Comparison of ENCODE assay signal across 1 cellular context in genomic region chr12:113220593-113221180, GRCh38.
TF ChIP-seq lines count a peak whose summit lies in the region.

No MANE protein-coding gene starts in this region.

TF ChIP-seq in GM12878, 131 proteins besides CTCF, POLR2A, EP300 and RAD21 (continued from another document and continues in another):
- TF ChIP-seq, protein P1, sequence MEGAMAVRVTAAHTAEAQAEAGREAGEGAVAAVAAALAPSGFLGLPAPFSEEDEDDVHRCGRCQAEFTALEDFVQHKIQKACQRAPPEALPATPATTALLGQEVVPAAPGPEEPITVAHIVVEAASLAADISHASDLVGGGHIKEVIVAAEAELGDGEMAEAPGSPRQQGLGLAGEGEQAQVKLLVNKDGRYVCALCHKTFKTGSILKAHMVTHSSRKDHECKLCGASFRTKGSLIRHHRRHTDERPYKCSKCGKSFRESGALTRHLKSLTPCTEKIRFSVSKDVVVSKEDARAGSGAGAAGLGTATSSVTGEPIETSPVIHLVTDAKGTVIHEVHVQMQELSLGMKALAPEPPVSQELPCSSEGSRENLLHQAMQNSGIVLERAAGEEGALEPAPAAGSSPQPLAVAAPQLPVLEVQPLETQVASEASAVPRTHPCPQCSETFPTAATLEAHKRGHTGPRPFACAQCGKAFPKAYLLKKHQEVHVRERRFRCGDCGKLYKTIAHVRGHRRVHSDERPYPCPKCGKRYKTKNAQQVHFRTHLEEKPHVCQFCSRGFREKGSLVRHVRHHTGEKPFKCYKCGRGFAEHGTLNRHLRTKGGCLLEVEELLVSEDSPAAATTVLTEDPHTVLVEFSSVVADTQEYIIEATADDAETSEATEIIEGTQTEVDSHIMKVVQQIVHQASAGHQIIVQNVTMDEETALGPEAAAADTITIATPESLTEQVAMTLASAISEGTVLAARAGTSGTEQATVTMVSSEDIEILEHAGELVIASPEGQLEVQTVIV (IDR thresholded peaks at IDR 0.05; ENCODE audit: borderline replicate concordance, partially characterized antibody), result no peak
- TF ChIP-seq, protein P2, sequence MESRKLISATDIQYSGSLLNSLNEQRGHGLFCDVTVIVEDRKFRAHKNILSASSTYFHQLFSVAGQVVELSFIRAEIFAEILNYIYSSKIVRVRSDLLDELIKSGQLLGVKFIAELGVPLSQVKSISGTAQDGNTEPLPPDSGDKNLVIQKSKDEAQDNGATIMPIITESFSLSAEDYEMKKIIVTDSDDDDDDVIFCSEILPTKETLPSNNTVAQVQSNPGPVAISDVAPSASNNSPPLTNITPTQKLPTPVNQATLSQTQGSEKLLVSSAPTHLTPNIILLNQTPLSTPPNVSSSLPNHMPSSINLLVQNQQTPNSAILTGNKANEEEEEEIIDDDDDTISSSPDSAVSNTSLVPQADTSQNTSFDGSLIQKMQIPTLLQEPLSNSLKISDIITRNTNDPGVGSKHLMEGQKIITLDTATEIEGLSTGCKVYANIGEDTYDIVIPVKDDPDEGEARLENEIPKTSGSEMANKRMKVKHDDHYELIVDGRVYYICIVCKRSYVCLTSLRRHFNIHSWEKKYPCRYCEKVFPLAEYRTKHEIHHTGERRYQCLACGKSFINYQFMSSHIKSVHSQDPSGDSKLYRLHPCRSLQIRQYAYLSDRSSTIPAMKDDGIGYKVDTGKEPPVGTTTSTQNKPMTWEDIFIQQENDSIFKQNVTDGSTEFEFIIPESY (IDR thresholded peaks at IDR 0.05), result no peak
- TF ChIP-seq ZNF384 (IDR thresholded peaks at IDR 0.05; ENCODE audit: borderline replicate concordance, low read depth, low read length) (no peak), USF1 (IDR thresholded peaks at IDR 0.05; ENCODE audit: borderline replicate concordance, extremely low read length, insufficient read depth, low read depth, low read length) (no peak), ZSCAN29 (IDR thresholded peaks at IDR 0.05) (no peak), TARDBP (IDR thresholded peaks at IDR 0.05; ENCODE audit: borderline replicate concordance) (no peak), CBFB (IDR thresholded peaks at IDR 0.05; ENCODE audit: low read depth) (no peak), CHD1 (IDR thresholded peaks at IDR 0.05; ENCODE audit: low read depth, low read length) (no peak), CREB1 (IDR thresholded peaks at IDR 0.05; ENCODE audit: low read depth) (no peak), RB1 (IDR thresholded peaks at IDR 0.05; ENCODE audit: borderline replicate concordance) (0 out of 2 replicates have a peak, but pooled peaks have one; percentile 48), PML (IDR thresholded peaks at IDR 0.05; ENCODE audit: low read length) (no peak), ZNF592 (IDR thresholded peaks at IDR 0.05) (no peak), ZBED1 (IDR thresholded peaks at IDR 0.05; ENCODE audit: borderline replicate concordance) (no peak), ZZZ3 (IDR thresholded peaks at IDR 0.05; ENCODE audit: control insufficient read depth, insufficient read length, low read depth) (no peak), IKZF2 (IDR thresholded peaks at IDR 0.05) (peak; percentile 39 to 51), MTA3 (IDR thresholded peaks at IDR 0.05; ENCODE audit: borderline replicate concordance, low read length) (no peak), GATAD2B (conservative IDR thresholded peaks at IDR 0.05; ENCODE audit: low read depth) (no peak; the same call in 1 of the 2 replicates), NR2C2 (IDR thresholded peaks at IDR 0.05; ENCODE audit: borderline replicate concordance, control insufficient read depth, insufficient read length, low read depth) (no peak), JUNB (IDR thresholded peaks at IDR 0.05) (no peak), SREBF2 (IDR thresholded peaks at IDR 0.05; ENCODE audit: low read length) (no peak), CBX5 (IDR thresholded peaks at IDR 0.05; ENCODE audit: low read depth) (no peak), SMC3 (IDR thresholded peaks at IDR 0.05; ENCODE audit: borderline replicate concordance, low read length) (no peak), MEF2B (IDR thresholded peaks at IDR 0.05; ENCODE audit: partially characterized antibody, poor library complexity, severe bottlenecking) (no peak), SP1 (IDR thresholded peaks at IDR 0.05; ENCODE audit: low read depth, low read length) (no peak), MTA2 (IDR thresholded peaks at IDR 0.05; ENCODE audit: low read depth) (no peak), KDM1A (IDR thresholded peaks at IDR 0.05; ENCODE audit: borderline replicate concordance) (no peak), E2F4 (IDR thresholded peaks at IDR 0.05; ENCODE audit: low read depth, low read length) (no peak), SREBF1 (IDR thresholded peaks at IDR 0.05; ENCODE audit: low read length) (no peak), STAT1 (conservative IDR thresholded peaks at IDR 0.05) (no peak), ZNF217 (IDR thresholded peaks at IDR 0.05) (no peak), STAT3 (IDR thresholded peaks at IDR 0.05; ENCODE audit: low read depth, low read length) (no peak)
- TF ChIP-seq, protein P3, sequence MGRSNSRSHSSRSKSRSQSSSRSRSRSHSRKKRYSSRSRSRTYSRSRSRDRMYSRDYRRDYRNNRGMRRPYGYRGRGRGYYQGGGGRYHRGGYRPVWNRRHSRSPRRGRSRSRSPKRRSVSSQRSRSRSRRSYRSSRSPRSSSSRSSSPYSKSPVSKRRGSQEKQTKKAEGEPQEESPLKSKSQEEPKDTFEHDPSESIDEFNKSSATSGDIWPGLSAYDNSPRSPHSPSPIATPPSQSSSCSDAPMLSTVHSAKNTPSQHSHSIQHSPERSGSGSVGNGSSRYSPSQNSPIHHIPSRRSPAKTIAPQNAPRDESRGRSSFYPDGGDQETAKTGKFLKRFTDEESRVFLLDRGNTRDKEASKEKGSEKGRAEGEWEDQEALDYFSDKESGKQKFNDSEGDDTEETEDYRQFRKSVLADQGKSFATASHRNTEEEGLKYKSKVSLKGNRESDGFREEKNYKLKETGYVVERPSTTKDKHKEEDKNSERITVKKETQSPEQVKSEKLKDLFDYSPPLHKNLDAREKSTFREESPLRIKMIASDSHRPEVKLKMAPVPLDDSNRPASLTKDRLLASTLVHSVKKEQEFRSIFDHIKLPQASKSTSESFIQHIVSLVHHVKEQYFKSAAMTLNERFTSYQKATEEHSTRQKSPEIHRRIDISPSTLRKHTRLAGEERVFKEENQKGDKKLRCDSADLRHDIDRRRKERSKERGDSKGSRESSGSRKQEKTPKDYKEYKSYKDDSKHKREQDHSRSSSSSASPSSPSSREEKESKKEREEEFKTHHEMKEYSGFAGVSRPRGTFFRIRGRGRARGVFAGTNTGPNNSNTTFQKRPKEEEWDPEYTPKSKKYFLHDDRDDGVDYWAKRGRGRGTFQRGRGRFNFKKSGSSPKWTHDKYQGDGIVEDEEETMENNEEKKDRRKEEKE (IDR thresholded peaks at IDR 0.05), result no peak
- TF ChIP-seq, protein P4, sequence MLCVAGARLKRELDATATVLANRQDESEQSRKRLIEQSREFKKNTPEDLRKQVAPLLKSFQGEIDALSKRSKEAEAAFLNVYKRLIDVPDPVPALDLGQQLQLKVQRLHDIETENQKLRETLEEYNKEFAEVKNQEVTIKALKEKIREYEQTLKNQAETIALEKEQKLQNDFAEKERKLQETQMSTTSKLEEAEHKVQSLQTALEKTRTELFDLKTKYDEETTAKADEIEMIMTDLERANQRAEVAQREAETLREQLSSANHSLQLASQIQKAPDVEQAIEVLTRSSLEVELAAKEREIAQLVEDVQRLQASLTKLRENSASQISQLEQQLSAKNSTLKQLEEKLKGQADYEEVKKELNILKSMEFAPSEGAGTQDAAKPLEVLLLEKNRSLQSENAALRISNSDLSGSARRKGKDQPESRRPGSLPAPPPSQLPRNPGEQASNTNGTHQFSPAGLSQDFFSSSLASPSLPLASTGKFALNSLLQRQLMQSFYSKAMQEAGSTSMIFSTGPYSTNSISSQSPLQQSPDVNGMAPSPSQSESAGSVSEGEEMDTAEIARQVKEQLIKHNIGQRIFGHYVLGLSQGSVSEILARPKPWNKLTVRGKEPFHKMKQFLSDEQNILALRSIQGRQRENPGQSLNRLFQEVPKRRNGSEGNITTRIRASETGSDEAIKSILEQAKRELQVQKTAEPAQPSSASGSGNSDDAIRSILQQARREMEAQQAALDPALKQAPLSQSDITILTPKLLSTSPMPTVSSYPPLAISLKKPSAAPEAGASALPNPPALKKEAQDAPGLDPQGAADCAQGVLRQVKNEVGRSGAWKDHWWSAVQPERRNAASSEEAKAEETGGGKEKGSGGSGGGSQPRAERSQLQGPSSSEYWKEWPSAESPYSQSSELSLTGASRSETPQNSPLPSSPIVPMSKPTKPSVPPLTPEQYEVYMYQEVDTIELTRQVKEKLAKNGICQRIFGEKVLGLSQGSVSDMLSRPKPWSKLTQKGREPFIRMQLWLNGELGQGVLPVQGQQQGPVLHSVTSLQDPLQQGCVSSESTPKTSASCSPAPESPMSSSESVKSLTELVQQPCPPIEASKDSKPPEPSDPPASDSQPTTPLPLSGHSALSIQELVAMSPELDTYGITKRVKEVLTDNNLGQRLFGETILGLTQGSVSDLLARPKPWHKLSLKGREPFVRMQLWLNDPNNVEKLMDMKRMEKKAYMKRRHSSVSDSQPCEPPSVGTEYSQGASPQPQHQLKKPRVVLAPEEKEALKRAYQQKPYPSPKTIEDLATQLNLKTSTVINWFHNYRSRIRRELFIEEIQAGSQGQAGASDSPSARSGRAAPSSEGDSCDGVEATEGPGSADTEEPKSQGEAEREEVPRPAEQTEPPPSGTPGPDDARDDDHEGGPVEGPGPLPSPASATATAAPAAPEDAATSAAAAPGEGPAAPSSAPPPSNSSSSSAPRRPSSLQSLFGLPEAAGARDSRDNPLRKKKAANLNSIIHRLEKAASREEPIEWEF (IDR thresholded peaks at IDR 0.05; ENCODE audit: insufficient replicate concordance, low read depth, low read length), result no peak
- TF ChIP-seq, protein P5, sequence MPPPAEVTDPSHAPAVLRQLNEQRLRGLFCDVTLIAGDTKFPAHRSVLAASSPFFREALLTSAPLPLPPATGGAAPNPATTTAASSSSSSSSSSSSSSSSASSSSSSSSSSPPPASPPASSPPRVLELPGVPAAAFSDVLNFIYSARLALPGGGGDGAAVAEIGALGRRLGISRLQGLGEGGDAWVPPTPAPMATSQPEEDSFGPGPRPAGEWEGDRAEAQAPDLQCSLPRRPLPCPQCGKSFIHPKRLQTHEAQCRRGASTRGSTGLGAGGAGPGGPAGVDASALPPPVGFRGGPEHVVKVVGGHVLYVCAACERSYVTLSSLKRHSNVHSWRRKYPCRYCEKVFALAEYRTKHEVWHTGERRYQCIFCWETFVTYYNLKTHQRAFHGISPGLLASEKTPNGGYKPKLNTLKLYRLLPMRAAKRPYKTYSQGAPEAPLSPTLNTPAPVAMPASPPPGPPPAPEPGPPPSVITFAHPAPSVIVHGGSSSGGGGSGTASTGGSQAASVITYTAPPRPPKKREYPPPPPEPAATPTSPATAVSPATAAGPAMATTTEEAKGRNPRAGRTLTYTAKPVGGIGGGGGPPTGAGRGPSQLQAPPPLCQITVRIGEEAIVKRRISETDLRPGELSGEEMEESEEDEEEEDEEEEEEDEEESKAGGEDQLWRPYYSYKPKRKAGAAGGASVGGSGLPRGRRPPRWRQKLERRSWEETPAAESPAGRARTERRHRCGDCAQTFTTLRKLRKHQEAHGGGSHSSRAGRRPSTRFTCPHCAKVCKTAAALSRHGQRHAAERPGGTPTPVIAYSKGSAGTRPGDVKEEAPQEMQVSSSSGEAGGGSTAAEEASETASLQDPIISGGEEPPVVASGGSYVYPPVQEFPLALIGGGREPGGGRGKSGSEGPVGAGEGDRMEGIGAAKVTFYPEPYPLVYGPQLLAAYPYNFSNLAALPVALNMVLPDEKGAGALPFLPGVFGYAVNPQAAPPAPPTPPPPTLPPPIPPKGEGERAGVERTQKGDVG (CRISPR knock-in tag; IDR thresholded peaks at IDR 0.05), result no peak
- TF ChIP-seq, protein P6, sequence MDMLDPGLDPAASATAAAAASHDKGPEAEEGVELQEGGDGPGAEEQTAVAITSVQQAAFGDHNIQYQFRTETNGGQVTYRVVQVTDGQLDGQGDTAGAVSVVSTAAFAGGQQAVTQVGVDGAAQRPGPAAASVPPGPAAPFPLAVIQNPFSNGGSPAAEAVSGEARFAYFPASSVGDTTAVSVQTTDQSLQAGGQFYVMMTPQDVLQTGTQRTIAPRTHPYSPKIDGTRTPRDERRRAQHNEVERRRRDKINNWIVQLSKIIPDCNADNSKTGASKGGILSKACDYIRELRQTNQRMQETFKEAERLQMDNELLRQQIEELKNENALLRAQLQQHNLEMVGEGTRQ (IDR thresholded peaks at IDR 0.05; ENCODE audit: borderline replicate concordance, low read depth, low read length), result no peak
